ENCODE assay signal across 13 cellular contexts in the genomic region with DNA sequence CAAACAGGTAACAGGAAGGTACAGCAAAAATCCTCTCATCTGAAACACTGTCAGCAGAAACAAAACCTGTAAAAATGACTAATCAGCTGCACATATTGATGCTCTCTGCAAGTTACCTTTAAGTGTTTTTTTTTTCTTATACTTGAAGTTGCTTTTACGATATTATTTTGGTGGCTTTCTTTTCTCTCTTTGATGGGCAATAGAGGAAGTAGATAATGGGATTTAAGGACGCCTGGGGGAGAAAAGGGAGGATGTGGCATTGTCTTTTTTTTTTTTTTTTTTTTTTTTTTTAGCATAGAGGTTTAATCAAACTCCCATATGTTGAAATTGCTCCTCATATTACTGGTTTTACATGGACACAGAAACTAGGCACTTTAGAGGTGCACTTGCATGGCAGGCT. TPM values are rescaled to one million over a fixed set of nuclear protein-coding genes. Genes with fewer than 3 reads are reported as not detected.
A peak's percentile ranks its signal among the peaks of the same experiment; 100 is the strongest.
DNase-seq lines count a peak whose midpoint lies in the region; ATAC-seq and TF ChIP-seq lines count a peak whose summit lies in the region.
"Had no signal": no experiment of that assay in that cellular context is flagged by ENCODE, and none has a peak within 500 bp of the region (broad histone marks: within the 10 kb centered on the region; RNA-seq: fewer than 3 reads in every experiment).

No MANE protein-coding gene starts in this region.

- peak overlapping the region; percentile 68 for H3K4me3 Mint-ChIP-seq in activated T-cell treated with anti-CD3 and anti-CD28 coated beads, Interleukin-2, amount 50 U/mL, for 4 hours
- H3K4me3 Mint-ChIP-seq in activated T-helper 2 cell treated with anti-CD3 and anti-CD28 coated beads, Interferon-gamma antibody, Interleukin-2, Interleukin-4, amounts not matched to agents 10 μg/mL and 5 μg/mL and 100 μg/mL, durations not matched to agents 14 hours and 24 hours and 36 hours (ENCODE audit: low read depth): no peak overlapping the region
- peak overlapping the region; percentile 48 for H3K4me3 Mint-ChIP-seq in stimulated activated effector memory CD8-positive, alpha-beta T cell treated with anti-CD3 and anti-CD28 coated beads, Interleukin-12 subunit alpha, Interleukin-12 subunit beta, amount 100 ng/mL, for 72 hours
- no peak overlapping the region for H3K4me3 Mint-ChIP-seq in MCF 10A (ENCODE audit: unreplicated experiment)

- CTCF ChIA-PET in MCF 10A (lab: Yijun Ruan, JAX): no interaction called here

- TF ChIP-seq CTCF in MCF 10A (IDR thresholded peaks at IDR 0.05; ENCODE audit: unreplicated experiment): no peak

- intact Hi-C loops in activated T-helper 2 cell treated with anti-CD3 and anti-CD28 coated beads, Interferon-gamma antibody, Interleukin-2, Interleukin-4, amounts not matched to agents 10 μg/mL and 5 μg/mL and 100 μg/mL, durations not matched to agents 14 hours and 24 hours and 36 hours (cut with micrococcal nuclease): no loop called here
- intact Hi-C loops in MCF 10A (cut with micrococcal nuclease): no loop called here

- no TSS peak for BruUV-seq in MCF 10A (replicated peaks; lab: Mats Ljungman, UMichigan)

- H3K4me1 Mint-ChIP-seq in activated T-cell treated with anti-CD3 and anti-CD28 coated beads, Interleukin-2, amount 50 U/mL, for 4 hours (ENCODE audit: low read depth): peaks cover 66% of the 10 kb centered on the region
- H3K4me1 Mint-ChIP-seq in activated T-helper 2 cell treated with anti-CD3 and anti-CD28 coated beads, Interferon-gamma antibody, Interleukin-2, Interleukin-4, amounts not matched to agents 10 μg/mL and 5 μg/mL and 100 μg/mL, durations not matched to agents 14 hours and 24 hours and 36 hours (ENCODE audit: low read depth): peaks cover 58% of the 10 kb centered on the region
- peaks cover 82% of the 10 kb centered on the region for H3K4me1 Mint-ChIP-seq in stimulated activated effector memory CD8-positive, alpha-beta T cell treated with anti-CD3 and anti-CD28 coated beads, Interleukin-12 subunit alpha, Interleukin-12 subunit beta, amount 100 ng/mL, for 72 hours
- no peaks in the 10 kb centered on the region for H3K4me1 Mint-ChIP-seq in MCF 10A (ENCODE audit: insufficient read depth, unreplicated experiment)

- peak; percentile 47 to 56 for ATAC-seq in activated T-cell treated with anti-CD3 and anti-CD28 coated beads, Interleukin-2, amount 50 U/mL, for 4 hours
- ATAC-seq in stimulated activated effector memory CD8-positive, alpha-beta T cell treated with anti-CD3 and anti-CD28 coated beads, Interleukin-12 subunit alpha, Interleukin-12 subunit beta, amount 100 ng/mL, for 72 hours: no peak
- no peak for ATAC-seq in GM21723 (IDR thresholded peaks at IDR 0.05; ENCODE audit: unreplicated experiment)

- POLR2A ChIA-PET in MCF 10A (lab: Yijun Ruan, JAX): interaction anchor here (0.6 to 0.7 kb wide), 2 partner anchors 45 to 92 kb away, joined by 3 read pairs; no protein-coding TSS in a partner anchor

- no peak for DNase-seq in activated T-cell treated with anti-CD3 and anti-CD28 coated beads, Interleukin-2, amount 50 U/mL, for 4 hours
- DNase-seq in activated T-cell treated with anti-CD3 and anti-CD28 coated beads, Interleukin-2, amount 50 U/mL, for 1 hour: no peak
- DNase-seq in MV-4-11 (lab: John Stamatoyannopoulos, UW): peak; percentile 61
- DNase-seq in activated T-helper 2 cell treated with anti-CD3 and anti-CD28 coated beads, Interferon-gamma antibody, Interleukin-2, Interleukin-4, amounts not matched to agents 10 μg/mL and 5 μg/mL and 100 μg/mL, durations not matched to agents 14 hours and 24 hours and 36 hours (ENCODE audit: low spot score): no peak
- no peak for DNase-seq in stimulated activated effector memory CD8-positive, alpha-beta T cell treated with anti-CD3 and anti-CD28 coated beads, Interleukin-12 subunit alpha, Interleukin-12 subunit beta, amount 100 ng/mL, for 72 hours (ENCODE audit: low spot score in 2 of 2)
- no peak for DNase-seq in A172 (ENCODE audit: low spot score)
- no peak for DNase-seq in MCF 10A (ENCODE audit: unreplicated experiment)
- DNase-seq: hypothalamus; PC-9; stimulated activated naive CD4-positive, alpha-beta T cell treated with Interleukin-2 at 50 U/mL for 16 hours; T1000 had no signal

- H3K9me3 Mint-ChIP-seq in activated T-cell treated with anti-CD3 and anti-CD28 coated beads, Interleukin-2, amount 50 U/mL, for 4 hours: no peaks in the 10 kb centered on the region
- no peaks in the 10 kb centered on the region for H3K9me3 Mint-ChIP-seq in activated T-helper 2 cell treated with anti-CD3 and anti-CD28 coated beads, Interferon-gamma antibody, Interleukin-2, Interleukin-4, amounts not matched to agents 10 μg/mL and 5 μg/mL and 100 μg/mL, durations not matched to agents 14 hours and 24 hours and 36 hours
- no peaks in the 10 kb centered on the region for H3K9me3 Mint-ChIP-seq in stimulated activated effector memory CD8-positive, alpha-beta T cell treated with anti-CD3 and anti-CD28 coated beads, Interleukin-12 subunit alpha, Interleukin-12 subunit beta, amount 100 ng/mL, for 72 hours
- H3K9me3 Mint-ChIP-seq in MCF 10A (ENCODE audit: unreplicated experiment): no peaks in the 10 kb centered on the region

- no peaks in the 10 kb centered on the region for H3K27me3 Mint-ChIP-seq in activated T-cell treated with anti-CD3 and anti-CD28 coated beads, Interleukin-2, amount 50 U/mL, for 4 hours (ENCODE audit: low read depth)
- H3K27me3 Mint-ChIP-seq in activated T-helper 2 cell treated with anti-CD3 and anti-CD28 coated beads, Interferon-gamma antibody, Interleukin-2, Interleukin-4, amounts not matched to agents 10 μg/mL and 5 μg/mL and 100 μg/mL, durations not matched to agents 14 hours and 24 hours and 36 hours (ENCODE audit: low read depth): no peaks in the 10 kb centered on the region
- no peaks in the 10 kb centered on the region for H3K27me3 Mint-ChIP-seq in MCF 10A (ENCODE audit: insufficient read depth, unreplicated experiment)
- H3K27me3 Mint-ChIP-seq: progenitor cell of endocrine pancreas had no signal

- peaks cover 6% of the 10 kb centered on the region for H3K36me3 Mint-ChIP-seq in activated T-cell treated with anti-CD3 and anti-CD28 coated beads, Interleukin-2, amount 50 U/mL, for 4 hours (ENCODE audit: insufficient read depth)
- peaks cover 18% of the 10 kb centered on the region for H3K36me3 Mint-ChIP-seq in activated T-helper 2 cell treated with anti-CD3 and anti-CD28 coated beads, Interferon-gamma antibody, Interleukin-2, Interleukin-4, amounts not matched to agents 10 μg/mL and 5 μg/mL and 100 μg/mL, durations not matched to agents 14 hours and 24 hours and 36 hours (ENCODE audit: low read depth)
- H3K36me3 Mint-ChIP-seq in stimulated activated effector memory CD8-positive, alpha-beta T cell treated with anti-CD3 and anti-CD28 coated beads, Interleukin-12 subunit alpha, Interleukin-12 subunit beta, amount 100 ng/mL, for 72 hours: peaks cover 15% of the 10 kb centered on the region
- H3K36me3 Mint-ChIP-seq in MCF 10A (ENCODE audit: insufficient read depth, unreplicated experiment): peaks cover 55% of the 10 kb centered on the region

- H3K27ac Mint-ChIP-seq in activated T-helper 2 cell treated with anti-CD3 and anti-CD28 coated beads, Interferon-gamma antibody, Interleukin-2, Interleukin-4, amounts not matched to agents 10 μg/mL and 5 μg/mL and 100 μg/mL, durations not matched to agents 14 hours and 24 hours and 36 hours: peak overlapping the region; percentile 26
- peak overlapping the region; percentile 75 for H3K27ac Mint-ChIP-seq in stimulated activated effector memory CD8-positive, alpha-beta T cell treated with anti-CD3 and anti-CD28 coated beads, Interleukin-12 subunit alpha, Interleukin-12 subunit beta, amount 100 ng/mL, for 72 hours
- no peak overlapping the region for H3K27ac Mint-ChIP-seq in MCF 10A (ENCODE audit: low read depth, unreplicated experiment)
- H3K27ac Mint-ChIP-seq: progenitor cell of endocrine pancreas had no signal

RNA-seq across cellular contexts. Expression of a gene that starts 11.4 kb away (rescaled TPM):
- total RNA-seq in activated T-cell treated with anti-CD3 and anti-CD28 coated beads, Interleukin-2, amount 50 U/mL, for 4 hours: 100 to 1,000 TPM; 183 to 218 (median 204) TPM
- total RNA-seq in activated T-helper 2 cell treated with anti-CD3 and anti-CD28 coated beads, Interferon-gamma antibody, Interleukin-2, Interleukin-4, amounts not matched to agents 10 μg/mL and 5 μg/mL and 100 μg/mL, durations not matched to agents 14 hours and 24 hours and 36 hours: 142 and 160 TPM in 2 replicates
- 112 and 141 TPM in 2 replicates for total RNA-seq in A172 (2014; rRNA removed; shearing (Covaris generic))
- total RNA-seq in MCF 10A (2022): 91.6 and 129 TPM in 2 replicates

RNA-seq across cellular contexts. Expression of a gene that starts 35.5 kb away (rescaled TPM):
- 10 to 100 TPM; 27.4 to 32.4 (median 32.2) TPM for total RNA-seq in activated T-cell treated with anti-CD3 and anti-CD28 coated beads, Interleukin-2, amount 50 U/mL, for 4 hours
- 48.7 and 50.3 TPM in 2 replicates for total RNA-seq in activated T-helper 2 cell treated with anti-CD3 and anti-CD28 coated beads, Interferon-gamma antibody, Interleukin-2, Interleukin-4, amounts not matched to agents 10 μg/mL and 5 μg/mL and 100 μg/mL, durations not matched to agents 14 hours and 24 hours and 36 hours
- total RNA-seq in A172 (2014; rRNA removed; shearing (Covaris generic)): 23.7 and 25.3 TPM in 2 replicates
- total RNA-seq in MCF 10A (2022): 41.3 and 44.6 TPM in 2 replicates

Comparison
In these comparisons a context has a peak if more than half of its experiments do, and no peak if none do; other contexts are left out.
1. ATAC-seq: peak in activated T-cell treated with anti-CD3 and anti-CD28 coated beads, Interleukin-2, amount 50 U/mL, for 4 hours (2 of 2); none in stimulated activated effector memory CD8-positive, alpha-beta T cell treated with anti-CD3 and anti-CD28 coated beads, Interleukin-12 subunit alpha, Interleukin-12 subunit beta, amount 100 ng/mL, for 72 hours (single experiment) and GM21723 (single experiment).
2. H3K4me3 Mint-ChIP-seq: peak in activated T-cell treated with anti-CD3 and anti-CD28 coated beads, Interleukin-2, amount 50 U/mL, for 4 hours (single experiment) and stimulated activated effector memory CD8-positive, alpha-beta T cell treated with anti-CD3 and anti-CD28 coated beads, Interleukin-12 subunit alpha, Interleukin-12 subunit beta, amount 100 ng/mL, for 72 hours (single experiment); none in activated T-helper 2 cell treated with anti-CD3 and anti-CD28 coated beads, Interferon-gamma antibody, Interleukin-2, Interleukin-4, amounts not matched to agents 10 μg/mL and 5 μg/mL and 100 μg/mL, durations not matched to agents 14 hours and 24 hours and 36 hours (single experiment) and MCF 10A (single experiment).